33 cellular contexts compared by ENCODE assay signal in genomic region chr14:30196861-30197260, GRCh38.
"Had no signal": no experiment of that assay in that cellular context is flagged by ENCODE, and none has a peak within 500 bp of the region (broad histone marks: within the 10 kb centered on the region; RNA-seq: fewer than 3 reads in every experiment).

No MANE protein-coding gene starts in this region.

- H3K27me3 Mint-ChIP-seq: activated B cell treated with CpG ODN at 0.5 μM for 24 hours; activated CD8-positive, alpha-beta T cell treated with anti-CD3 and anti-CD28 coated beads for 36 hours; activated naive CD4-positive, alpha-beta T cell treated with anti-CD3 and anti-CD28 coated beads, Interleukin-2, amount 50 U/mL, for 24 hours; activated naive CD8-positive, alpha-beta T cell treated with anti-CD3 and anti-CD28 coated beads for 36 hours; activated naive CD8-positive, alpha-beta T cell treated with anti-CD3 and anti-CD28 coated beads, Interleukin-2, amount 50 U/mL, for 24 hours; T-helper 17 cell had no signal

- H3K27me3 ChIP-seq: adrenal gland, body of pancreas, esophagus squamous epithelium, gastroesophageal sphincter had no signal

- H3K4me3 Mint-ChIP-seq: activated B cell treated with CpG ODN at 0.5 μM for 24 hours; activated CD8-positive, alpha-beta T cell treated with anti-CD3 and anti-CD28 coated beads for 36 hours; activated naive CD4-positive, alpha-beta T cell treated with anti-CD3 and anti-CD28 coated beads for 36 hours; activated naive CD4-positive, alpha-beta T cell treated with anti-CD3 and anti-CD28 coated beads, Interleukin-2, amount 50 U/mL, for 24 hours; activated naive CD8-positive, alpha-beta T cell treated with anti-CD3 and anti-CD28 coated beads for 36 hours; activated naive CD8-positive, alpha-beta T cell treated with anti-CD3 and anti-CD28 coated beads, Interleukin-2, amount 50 U/mL, for 24 hours; activated T-helper 1 cell treated with anti-CD3 and anti-CD28 coated beads, Interleukin-12 subunit alpha, Interleukin-12 subunit beta, Interleukin-2, Interleukin-4 antibody, amounts not matched to agents 30 ng/mL and 10 ng/mL and 1 ng/mL, durations not matched to agents 14 hours and 24 hours and 36 hours; T-helper 17 cell; T-helper 2 cell treated with Interferon-gamma antibody and Interleukin-4, amounts not matched to agents 5 μg/mL and 100 μg/mL, for 36 hours had no signal

- H3K9me3 ChIP-seq: adrenal gland, body of pancreas, esophagus squamous epithelium, gastroesophageal sphincter had no signal

- H3K27ac Mint-ChIP-seq: activated B cell treated with CpG ODN at 0.5 μM for 24 hours; activated CD8-positive, alpha-beta T cell treated with anti-CD3 and anti-CD28 coated beads for 36 hours; activated naive CD4-positive, alpha-beta T cell treated with anti-CD3 and anti-CD28 coated beads for 36 hours; activated naive CD4-positive, alpha-beta T cell treated with anti-CD3 and anti-CD28 coated beads, Interleukin-2, amount 50 U/mL, for 24 hours; activated naive CD8-positive, alpha-beta T cell treated with anti-CD3 and anti-CD28 coated beads for 36 hours; activated naive CD8-positive, alpha-beta T cell treated with anti-CD3 and anti-CD28 coated beads, Interleukin-2, amount 50 U/mL, for 24 hours; activated T-helper 1 cell treated with anti-CD3 and anti-CD28 coated beads, Interleukin-12 subunit alpha, Interleukin-12 subunit beta, Interleukin-2, Interleukin-4 antibody, amounts not matched to agents 30 ng/mL and 10 ng/mL and 1 ng/mL, durations not matched to agents 14 hours and 24 hours and 36 hours; activated T-helper 2 cell treated with anti-CD3 and anti-CD28 coated beads, Interferon-gamma antibody, Interleukin-2, Interleukin-4, amounts not matched to agents 10 μg/mL and 5 μg/mL and 100 μg/mL, durations not matched to agents 14 hours and 24 hours and 36 hours; T-helper 17 cell; T-helper 2 cell treated with Interferon-gamma antibody and Interleukin-4, amounts not matched to agents 5 μg/mL and 100 μg/mL, for 36 hours had no signal

- H3K9me3 Mint-ChIP-seq: activated B cell treated with CpG ODN at 0.5 μM for 24 hours; activated CD8-positive, alpha-beta T cell treated with anti-CD3 and anti-CD28 coated beads for 36 hours; activated naive CD4-positive, alpha-beta T cell treated with anti-CD3 and anti-CD28 coated beads for 36 hours; activated naive CD4-positive, alpha-beta T cell treated with anti-CD3 and anti-CD28 coated beads, Interleukin-2, amount 50 U/mL, for 24 hours; activated T-helper 1 cell treated with anti-CD3 and anti-CD28 coated beads, Interleukin-12 subunit alpha, Interleukin-12 subunit beta, Interleukin-2, Interleukin-4 antibody, amounts not matched to agents 30 ng/mL and 10 ng/mL and 1 ng/mL, durations not matched to agents 14 hours and 24 hours and 36 hours; activated T-helper 2 cell treated with anti-CD3 and anti-CD28 coated beads, Interferon-gamma antibody, Interleukin-2, Interleukin-4, amounts not matched to agents 10 μg/mL and 5 μg/mL and 100 μg/mL, durations not matched to agents 14 hours and 24 hours and 36 hours had no signal

- ATAC-seq: activated CD4-positive, CD25-positive, alpha-beta regulatory T cell treated with anti-CD3 and anti-CD28 coated beads, Interleukin-2, amount 50 U/mL, for 24 hours; activated CD8-positive, alpha-beta T cell treated with anti-CD3 and anti-CD28 coated beads for 36 hours; activated naive CD8-positive, alpha-beta T cell treated with anti-CD3 and anti-CD28 coated beads, Interleukin-2, amount 50 U/mL, for 24 hours; body of pancreas; gastroesophageal sphincter; T-helper 17 cell had no signal

- H3K4me1 Mint-ChIP-seq: activated B cell treated with CpG ODN at 0.5 μM for 24 hours; activated naive CD4-positive, alpha-beta T cell treated with anti-CD3 and anti-CD28 coated beads, Interleukin-2, amount 50 U/mL, for 24 hours; activated naive CD8-positive, alpha-beta T cell treated with anti-CD3 and anti-CD28 coated beads for 36 hours; activated naive CD8-positive, alpha-beta T cell treated with anti-CD3 and anti-CD28 coated beads, Interleukin-2, amount 50 U/mL, for 24 hours; T-helper 17 cell had no signal

- H3K4me1 ChIP-seq: esophagus squamous epithelium had no signal

- H3K27ac ChIP-seq: adrenal gland, body of pancreas, epithelial cell of prostate, esophagus squamous epithelium, gastroesophageal sphincter, WERI-Rb-1 had no signal

- DNase-seq: activated B cell treated with CpG ODN at 0.5 μM for 24 hours; activated CD4-positive, alpha-beta T cell treated with anti-CD3 and anti-CD28 coated beads for 48 hours; activated CD4-positive, alpha-beta T cell treated with anti-CD3 and anti-CD28 coated beads, Interleukin-2, amount 50 U/mL, for 1 hour; activated CD4-positive, alpha-beta T cell treated with anti-CD3 and anti-CD28 coated beads, Interleukin-2, amount 50 U/mL, for 48 hours; activated CD8-positive, alpha-beta memory T cell treated with anti-CD3 and anti-CD28 coated beads for 24 hours; activated CD8-positive, alpha-beta memory T cell treated with anti-CD3 and anti-CD28 coated beads, Interleukin-2, amount 50 U/mL, for 4 hours; activated CD8-positive, alpha-beta T cell treated with anti-CD3 and anti-CD28 coated beads for 36 hours; activated effector memory CD4-positive, alpha-beta T cell treated with anti-CD3 and anti-CD28 coated beads, Interleukin-2, amount 50 U/mL, for 16 hours; activated naive CD4-positive, alpha-beta T cell treated with anti-CD3 and anti-CD28 coated beads for 36 hours; activated naive CD8-positive, alpha-beta T cell treated with anti-CD3 and anti-CD28 coated beads for 36 hours; activated naive CD8-positive, alpha-beta T cell treated with anti-CD3 and anti-CD28 coated beads, Interleukin-2, amount 50 U/mL, for 24 hours; activated T-cell treated with anti-CD3 and anti-CD28 coated beads, Interleukin-2, amount 50 U/mL, for 1 hour; activated T-cell treated with anti-CD3 and anti-CD28 coated beads, Interleukin-2, amount 50 U/mL, for 48 hours; adrenal gland; amygdala; aorta; body of pancreas; caudate nucleus; cortex of kidney; effector CD8-positive, alpha-beta T cell; esophagus squamous epithelium; foreskin melanocyte; T-helper 1 cell; T-helper 17 cell; T1000; WERI-Rb-1 had no signal

- H3K4me3 ChIP-seq: adrenal gland, body of pancreas, esophagus squamous epithelium, gastroesophageal sphincter had no signal

- H3K36me3 ChIP-seq: adrenal gland, esophagus squamous epithelium, gastroesophageal sphincter, WERI-Rb-1 had no signal

- H3K36me3 Mint-ChIP-seq: activated naive CD4-positive, alpha-beta T cell treated with anti-CD3 and anti-CD28 coated beads, Interleukin-2, amount 50 U/mL, for 24 hours; activated naive CD8-positive, alpha-beta T cell treated with anti-CD3 and anti-CD28 coated beads for 36 hours had no signal
